In genomic region chr2:201203916-201204654, GRCh38 we compare ENCODE assay signal across 2 cellular contexts.
A peak's percentile ranks its signal among the peaks of the same experiment; 100 is the strongest.
TF ChIP-seq lines count a peak whose summit lies in the region.

No MANE protein-coding gene starts in this region.

TF ChIP-seq in H1, 55 proteins besides CTCF, POLR2A, EP300 and RAD21:
- no peak for TF ChIP-seq CHD7 (IDR thresholded peaks at IDR 0.05; ENCODE audit: insufficient replicate concordance, low read length)
- TF ChIP-seq TEAD4 (IDR thresholded peaks at IDR 0.05; ENCODE audit: low read depth, low read length), result no peak
- no peak for TF ChIP-seq FOSL1 (IDR thresholded peaks at IDR 0.05; ENCODE audit: insufficient read depth, low read depth, low read length)
- TF ChIP-seq BACH1 (IDR thresholded peaks at IDR 0.05; ENCODE audit: low read length), result no peak
- TF ChIP-seq JUND (IDR thresholded peaks at IDR 0.05; ENCODE audit: low read length), result no peak
- TF ChIP-seq HDAC2 (IDR thresholded peaks at IDR 0.05; ENCODE audit: borderline replicate concordance in 1 of 2, low read depth in 2 of 2, low read length in 2 of 2), result no peak
- no peak for TF ChIP-seq POLR2AphosphoS5 (IDR thresholded peaks at IDR 0.05; ENCODE audit: low read depth, low read length)
- TF ChIP-seq CEBPB (IDR thresholded peaks at IDR 0.05; ENCODE audit: low read depth, low read length), result no peak
- no peak for TF ChIP-seq RBBP5 (IDR thresholded peaks at IDR 0.05; ENCODE audit: borderline replicate concordance, low read depth, low read length)
- no peak for TF ChIP-seq EGR1 (IDR thresholded peaks at IDR 0.05; ENCODE audit: borderline replicate concordance, low read depth, low read length)
- no peak for TF ChIP-seq ATF2 (IDR thresholded peaks at IDR 0.05; ENCODE audit: low read length)
- no peak for TF ChIP-seq MAX (IDR thresholded peaks at IDR 0.05)

TF ChIP-seq in HepG2, 621 proteins besides CTCF, POLR2A, EP300 and RAD21 (continues in another document):
- TF ChIP-seq DMTF1 (CRISPR knock-in tag; IDR thresholded peaks at IDR 0.05) (0 out of 2 replicates have a peak, but pooled peaks have one; percentile 39), ZNF564 (CRISPR knock-in tag; IDR thresholded peaks at IDR 0.05) (0 out of 2 replicates have a peak, but pooled peaks have one; percentile 42), GATA4 (IDR thresholded peaks at IDR 0.05; ENCODE audit: borderline replicate concordance, low read depth) (0 out of 2 replicates have a peak, but pooled peaks have one; percentile 37), PLSCR1 (CRISPR knock-in tag; IDR thresholded peaks at IDR 0.05; ENCODE audit: borderline replicate concordance) (no peak), RBM22 (optimal IDR thresholded peaks at IDR 0.05; ENCODE audit: low read length) (peak; percentile 60), CCDC6 (CRISPR knock-in tag; IDR thresholded peaks at IDR 0.05) (peak; percentile 8; the same call in 1 of the 2 replicates), ZBTB46 (CRISPR knock-in tag; IDR thresholded peaks at IDR 0.05; ENCODE audit: borderline replicate concordance) (0 out of 2 replicates have a peak, but pooled peaks have one; percentile 87), ZFP91 (CRISPR knock-in tag; IDR thresholded peaks at IDR 0.05; ENCODE audit: borderline replicate concordance) (0 out of 2 replicates have a peak, but pooled peaks have one; percentile 0), ZNF619 (CRISPR knock-in tag; IDR thresholded peaks at IDR 0.05) (no peak), DBP (CRISPR knock-in tag; IDR thresholded peaks at IDR 0.05; ENCODE audit: not compliant biosample characterization) (no peak), UBTF (CRISPR knock-in tag; IDR thresholded peaks at IDR 0.05) (0 out of 2 replicates have a peak, but pooled peaks have one; percentile 9), SNAPC4 (CRISPR knock-in tag; IDR thresholded peaks at IDR 0.05) (no peak), KAT7 (CRISPR knock-in tag; IDR thresholded peaks at IDR 0.05; ENCODE audit: borderline replicate concordance) (0 out of 2 replicates have a peak, but pooled peaks have one; percentile 8), RARG (CRISPR knock-in tag; IDR thresholded peaks at IDR 0.05; ENCODE audit: low read depth) (0 out of 2 replicates have a peak, but pooled peaks have one; percentile 38), ZNF142 (CRISPR knock-in tag; IDR thresholded peaks at IDR 0.05) (no peak), NFYC (CRISPR knock-in tag; IDR thresholded peaks at IDR 0.05) (peak; percentile 20; the same call in 1 of the 2 replicates), PAX8 (CRISPR knock-in tag; IDR thresholded peaks at IDR 0.05; ENCODE audit: borderline replicate concordance) (0 out of 2 replicates have a peak, but pooled peaks have one; percentile 33), HMGXB4 (CRISPR knock-in tag; IDR thresholded peaks at IDR 0.05; ENCODE audit: borderline replicate concordance in 1 of 2, low read depth in 1 of 2) (peak in 1 of 2 experiments; percentile 10; a peak in 2 of 4 replicates), ZNF34 (CRISPR knock-in tag; IDR thresholded peaks at IDR 0.05; ENCODE audit: borderline replicate concordance) (peak; percentile 73; the same call in 1 of the 2 replicates), HMG20B (CRISPR knock-in tag; conservative IDR thresholded peaks at IDR 0.05) (no peak), ZBTB38 (CRISPR knock-in tag; IDR thresholded peaks at IDR 0.05) (peak; percentile 74; the same call in 1 of the 2 replicates)
